In the genomic region with DNA sequence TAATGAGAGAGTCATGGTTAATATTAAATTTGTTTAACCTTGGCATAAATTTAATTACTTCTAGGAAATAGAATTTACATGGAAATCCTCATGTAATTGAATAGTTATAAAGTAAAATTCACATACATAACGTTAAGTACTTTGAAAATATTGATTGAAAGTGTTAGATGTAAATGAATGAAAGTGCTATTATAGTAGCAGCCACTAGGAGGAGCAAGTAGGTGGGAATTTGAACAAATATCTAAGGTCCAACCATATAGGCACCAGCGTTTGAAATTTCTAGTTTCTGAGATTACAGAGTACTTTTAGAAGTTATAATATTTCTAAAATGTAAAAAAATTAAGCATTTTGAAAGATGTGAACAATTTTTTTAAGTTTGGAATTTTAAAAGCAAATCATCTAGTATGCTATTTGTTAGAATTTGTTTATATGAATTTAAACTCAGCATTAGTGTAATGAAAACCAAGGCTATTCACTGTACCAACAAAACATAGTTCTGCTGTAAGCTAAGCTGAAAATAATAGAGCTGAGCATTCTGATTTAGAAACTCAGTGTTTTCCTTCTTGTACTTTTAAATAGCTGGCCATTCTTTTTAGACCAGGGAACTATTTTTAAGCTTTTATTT, we compare ENCODE assay signal across 8 cellular contexts. TPM values are rescaled to one million over a fixed set of nuclear protein-coding genes. Genes with fewer than 3 reads are reported as not detected.
DNase-seq lines count a peak whose midpoint lies in the region; ATAC-seq, FAIRE-seq and TF ChIP-seq lines count a peak whose summit lies in the region.

No MANE protein-coding gene starts in this region.

- H3K9me3 ChIP-seq in SU-DHL-6 (ENCODE audit: insufficient read depth, low read length) (no peaks in the 10 kb centered on the region), pancreas (no peaks in the 10 kb centered on the region)

- ATAC-seq in HG02678 (IDR thresholded peaks at IDR 0.05; ENCODE audit: unreplicated experiment) (peak; percentile 62), pancreas (peak; percentile 51 to 85 (median 80))

- H3K79me2 ChIP-seq in SU-DHL-6 (ENCODE audit: insufficient read depth, low read length): peaks cover 47% of the 10 kb centered on the region

- TF ChIP-seq CTCF in SU-DHL-6 (IDR thresholded peaks at IDR 0.05; ENCODE audit: insufficient read depth, low read length, poor library complexity, severe bottlenecking) (peak; percentile 83), pancreas (IDR thresholded peaks at IDR 0.05) (peak; percentile 46 to 77 (median 61))

- H3K27me3 ChIP-seq in SU-DHL-6 (ENCODE audit: low read length) (no peaks in the 10 kb centered on the region), pancreas (no peaks in the 10 kb centered on the region)

- no peak overlapping the region for H3K4me3 ChIP-seq in SU-DHL-6 (ENCODE audit: insufficient read depth, low read length, poor library complexity, severe bottlenecking)
- H3K4me3 ChIP-seq in pancreas: no peak overlapping the region

- intact Hi-C loops in pancreas (cut with DNase I): no loop called here

- H3K27ac ChIP-seq in SU-DHL-6 (ENCODE audit: low read depth, low read length) (no peak overlapping the region), pancreas (no peak overlapping the region)

- H3K4me1 ChIP-seq in pancreas: peaks cover 17 to 51% (median 31%) of the 10 kb centered on the region in 3 donors

- no peaks in the 10 kb centered on the region for H3K36me3 ChIP-seq in SU-DHL-6 (ENCODE audit: low read length)
- no peaks in the 10 kb centered on the region for H3K36me3 ChIP-seq in pancreas

- peak; percentile 97 for FAIRE-seq in pancreas (lab: Jason Lieb, UNC)

- no peaks in the 10 kb centered on the region for H3K9me2 ChIP-seq in SU-DHL-6 (replicated peaks; ENCODE audit: insufficient read depth, low read length)

- no peak overlapping the region for H2AFZ ChIP-seq in SU-DHL-6 (ENCODE audit: low read depth, low read length, severe bottlenecking)

- no peak overlapping the region for H3K9ac ChIP-seq in SU-DHL-6 (ENCODE audit: low read length)

- peak; percentile 35 for DNase-seq in stimulated activated CD4-positive, alpha-beta T cell treated with anti-CD3 and anti-CD28 coated beads, Interleukin-4, amount 100 ng/mL, for 24 hours
- no peak for DNase-seq in stimulated activated CD4-positive, alpha-beta T cell treated with anti-CD3 and anti-CD28 coated beads, Interleukin-1b, Interleukin-23, amount 100 ng/mL, for 48 hours
- DNase-seq in NCI-H1417 treated with DMSO at 0.1 percent for 48 hours (lab: John Stamatoyannopoulos, UW) (peak; percentile 65), fibroblast of peridontal ligament (ENCODE audit: extremely low read depth) (peak; percentile 85), pancreas (no peak), ecto neural progenitor cell (ENCODE audit: low spot score) (no peak)

- peak overlapping the region; percentile 36 for H3K4me2 ChIP-seq in SU-DHL-6 (ENCODE audit: low read depth, low read length, poor library complexity, severe bottlenecking)

- 0 to 2% methylated on average over 2 of the region's 2 CpGs for WGBS in pancreas, 2 donors

- H4K20me1 ChIP-seq in SU-DHL-6 (ENCODE audit: low read depth, low read length): 0 out of 2 replicates have a peak, but pooled peaks cover 4% of the 10 kb centered on the region

- H3F3A ChIP-seq in SU-DHL-6 (ENCODE audit: insufficient read depth): peaks cover 23% of the 10 kb centered on the region; the same call in 1 of the 2 replicates

RNA-seq across cellular contexts. Expression of a gene that starts 3.3 kb away (rescaled TPM):
- total RNA-seq in pancreas: under 1 TPM; 0.20 to 0.76 (median 0.34) TPM
- polyA plus RNA-seq in pancreas: under 1 TPM; 0.27 to 0.99 TPM

Comparison
In these comparisons a context has a peak if more than half of its experiments do, and no peak if none do; other contexts are left out.
1. DNase-seq: peak in stimulated activated CD4-positive, alpha-beta T cell treated with anti-CD3 and anti-CD28 coated beads, Interleukin-4, amount 100 ng/mL, for 24 hours (single experiment), NCI-H1417 treated with DMSO at 0.1 percent for 48 hours (single experiment) and fibroblast of peridontal ligament (single experiment); none in stimulated activated CD4-positive, alpha-beta T cell treated with anti-CD3 and anti-CD28 coated beads, Interleukin-1b, Interleukin-23, amount 100 ng/mL, for 48 hours (single experiment), pancreas (0 of 6) and ecto neural progenitor cell (single experiment).